In the genomic region with DNA sequence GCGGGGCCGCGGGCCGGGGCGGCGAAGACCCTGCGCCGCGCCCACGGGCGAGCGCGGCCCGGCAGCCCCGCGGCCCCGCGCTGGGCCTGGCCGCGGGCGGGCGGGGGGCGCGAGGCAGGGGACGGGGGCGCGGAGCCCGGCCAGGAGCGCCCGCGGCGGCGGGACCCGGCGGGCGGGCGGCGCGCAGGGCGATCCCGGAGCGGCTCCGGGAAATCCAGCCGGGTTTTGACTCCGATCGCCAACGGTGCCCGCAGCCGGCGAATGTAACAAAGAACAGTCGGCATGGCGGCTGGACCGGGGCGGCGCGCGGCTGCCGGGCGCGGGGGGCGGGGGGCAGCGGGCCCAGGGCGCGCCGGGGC, we compare ENCODE assay signal across 8 cellular contexts. TPM values are rescaled to one million over a fixed set of nuclear protein-coding genes. Genes with fewer than 3 reads are reported as not detected.
DNase-seq lines count a peak whose midpoint lies in the region; ATAC-seq and TF ChIP-seq lines count a peak whose summit lies in the region.

No MANE protein-coding gene starts in this region.

- TF ChIP-seq EP300 in neural cell (conservative IDR thresholded peaks at IDR 0.05; ENCODE audit: poor library complexity, severe bottlenecking) = no peak

- H3K27ac ChIP-seq in neural cell (ENCODE audit: low read length) = no peak overlapping the region

- no peaks in the 10 kb centered on the region for H3K9me3 Mint-ChIP-seq in activated T-helper 1 cell treated with anti-CD3 and anti-CD28 coated beads, Interleukin-12 subunit alpha, Interleukin-12 subunit beta, Interleukin-2, Interleukin-4 antibody, amounts not matched to agents 30 ng/mL and 10 ng/mL and 1 ng/mL, durations not matched to agents 14 hours and 24 hours and 36 hours
- H3K9me3 Mint-ChIP-seq in stimulated activated naive CD8-positive, alpha-beta T cell treated with anti-CD3 and anti-CD28 coated beads, Interleukin-15, amount 100 ng/mL, for 72 hours = no peaks in the 10 kb centered on the region

- no peaks in the 10 kb centered on the region for H3K9me3 ChIP-seq in neural cell (ENCODE audit: low read length)

- no peaks in the 10 kb centered on the region for H3K27me3 ChIP-seq in neural cell (ENCODE audit: insufficient read depth, low read depth, low read length)

- H3K27ac Mint-ChIP-seq in activated T-helper 1 cell treated with anti-CD3 and anti-CD28 coated beads, Interleukin-12 subunit alpha, Interleukin-12 subunit beta, Interleukin-2, Interleukin-4 antibody, amounts not matched to agents 30 ng/mL and 10 ng/mL and 1 ng/mL, durations not matched to agents 14 hours and 24 hours and 36 hours = no peak overlapping the region
- H3K27ac Mint-ChIP-seq in stimulated activated naive CD8-positive, alpha-beta T cell treated with anti-CD3 and anti-CD28 coated beads, Interleukin-15, amount 100 ng/mL, for 72 hours = peak overlapping the region; percentile 42 to 69

- no peak for TF ChIP-seq RAD21 in neural cell (conservative IDR thresholded peaks at IDR 0.05)

- peak overlapping the region; percentile 87 for H3K9ac ChIP-seq in neural cell (ENCODE audit: low read length)

- no peaks in the 10 kb centered on the region for H3K36me3 ChIP-seq in neural cell (ENCODE audit: insufficient read depth, low read length)

- no peak overlapping the region for H2AFZ ChIP-seq in neural cell (ENCODE audit: low read depth, low read length)

- no peaks in the 10 kb centered on the region for H3K27me3 Mint-ChIP-seq in activated T-helper 1 cell treated with anti-CD3 and anti-CD28 coated beads, Interleukin-12 subunit alpha, Interleukin-12 subunit beta, Interleukin-2, Interleukin-4 antibody, amounts not matched to agents 30 ng/mL and 10 ng/mL and 1 ng/mL, durations not matched to agents 14 hours and 24 hours and 36 hours (ENCODE audit: insufficient read depth)
- H3K27me3 Mint-ChIP-seq in stimulated activated naive CD8-positive, alpha-beta T cell treated with anti-CD3 and anti-CD28 coated beads, Interleukin-15, amount 100 ng/mL, for 72 hours = no peaks in the 10 kb centered on the region

- intact Hi-C loops in activated T-helper 1 cell treated with anti-CD3 and anti-CD28 coated beads, Interleukin-12 subunit alpha, Interleukin-12 subunit beta, Interleukin-2, Interleukin-4 antibody, amounts not matched to agents 30 ng/mL and 10 ng/mL and 1 ng/mL, durations not matched to agents 14 hours and 24 hours and 36 hours (cut with micrococcal nuclease) = loop anchor here (1.0 to 5.0 kb wide), 6 partner anchors 22 to 238 kb away; a partner anchor contains a TSS

- H3K4me3 ChIP-seq in fibroblast of pulmonary artery (replicated peaks; ENCODE audit: low read depth, low read length) (peak overlapping the region; percentile 81), neural cell (ENCODE audit: low read length) (peak overlapping the region; percentile 93)

- H3K4me2 ChIP-seq in neural cell (ENCODE audit: low read length) = no peak overlapping the region

- peaks cover 26% of the 10 kb centered on the region for H3K4me1 Mint-ChIP-seq in activated T-helper 1 cell treated with anti-CD3 and anti-CD28 coated beads, Interleukin-12 subunit alpha, Interleukin-12 subunit beta, Interleukin-2, Interleukin-4 antibody, amounts not matched to agents 30 ng/mL and 10 ng/mL and 1 ng/mL, durations not matched to agents 14 hours and 24 hours and 36 hours (ENCODE audit: low read depth)
- H3K4me1 Mint-ChIP-seq in stimulated activated naive CD8-positive, alpha-beta T cell treated with anti-CD3 and anti-CD28 coated beads, Interleukin-15, amount 100 ng/mL, for 72 hours = peaks cover 43% of the 10 kb centered on the region

- H3K79me2 ChIP-seq in neural cell (replicated peaks; ENCODE audit: insufficient read depth, low read length) = peaks cover 3% of the 10 kb centered on the region

- no peaks in the 10 kb centered on the region for H3K9me2 ChIP-seq in neural cell (ENCODE audit: insufficient read depth, low read length)

- no peaks in the 10 kb centered on the region for H3F3A ChIP-seq in neural cell (ENCODE audit: insufficient read depth, low read length, poor library complexity, severe bottlenecking)

- H3K36me3 Mint-ChIP-seq in activated T-helper 1 cell treated with anti-CD3 and anti-CD28 coated beads, Interleukin-12 subunit alpha, Interleukin-12 subunit beta, Interleukin-2, Interleukin-4 antibody, amounts not matched to agents 30 ng/mL and 10 ng/mL and 1 ng/mL, durations not matched to agents 14 hours and 24 hours and 36 hours (ENCODE audit: low read depth) = peaks cover 3% of the 10 kb centered on the region

- ATAC-seq in GM19455 (IDR thresholded peaks at IDR 0.05; ENCODE audit: unreplicated experiment) = peak; percentile 46
- peak; percentile 80 for ATAC-seq in stimulated activated naive CD8-positive, alpha-beta T cell treated with anti-CD3 and anti-CD28 coated beads, Interleukin-15, amount 100 ng/mL, for 72 hours

- no peaks in the 10 kb centered on the region for H4K20me1 ChIP-seq in neural cell (ENCODE audit: insufficient read depth)

- TF ChIP-seq CTCF in fibroblast of pulmonary artery (IDR thresholded peaks at IDR 0.05; ENCODE audit: low read length, missing control alignments) = no peak
- TF ChIP-seq CTCF in neural cell (IDR thresholded peaks at IDR 0.05; ENCODE audit: poor library complexity, severe bottlenecking) = no peak

- DNase-seq in COR-L47 (lab: John Stamatoyannopoulos, UW) = peak; percentile 72
- peak; percentile 45 for DNase-seq in HT-29 (ENCODE audit: low spot score)
- peak; percentile 79 for DNase-seq in OCI-M2 (lab: John Stamatoyannopoulos, UW; ENCODE audit: unreplicated experiment)
- peak; percentile 76 for DNase-seq in activated T-helper 1 cell treated with anti-CD3 and anti-CD28 coated beads, Interleukin-12 subunit alpha, Interleukin-12 subunit beta, Interleukin-2, Interleukin-4 antibody, amounts not matched to agents 30 ng/mL and 10 ng/mL and 1 ng/mL, durations not matched to agents 14 hours and 24 hours and 36 hours (ENCODE audit: low spot score)
- DNase-seq in fibroblast of pulmonary artery (ENCODE audit: low read depth) = peak; percentile 84
- peak; percentile 71 to 83 for DNase-seq in stimulated activated naive CD8-positive, alpha-beta T cell treated with anti-CD3 and anti-CD28 coated beads, Interleukin-15, amount 100 ng/mL, for 72 hours

- H3K4me3 Mint-ChIP-seq in activated T-helper 1 cell treated with anti-CD3 and anti-CD28 coated beads, Interleukin-12 subunit alpha, Interleukin-12 subunit beta, Interleukin-2, Interleukin-4 antibody, amounts not matched to agents 30 ng/mL and 10 ng/mL and 1 ng/mL, durations not matched to agents 14 hours and 24 hours and 36 hours = no peak overlapping the region
- peak overlapping the region in 1 of 2 donors; percentile 57 for H3K4me3 Mint-ChIP-seq in stimulated activated naive CD8-positive, alpha-beta T cell treated with anti-CD3 and anti-CD28 coated beads, Interleukin-15, amount 100 ng/mL, for 72 hours

TF ChIP-seq in neural cell, 6 proteins besides CTCF, POLR2A, EP300 and RAD21:
- no peak for TF ChIP-seq EZH2 (IDR thresholded peaks at IDR 0.05; ENCODE audit: borderline replicate concordance, insufficient read depth, low read length, poor library complexity, severe bottlenecking)
- TF ChIP-seq MXI1 (conservative IDR thresholded peaks at IDR 0.05; ENCODE audit: poor library complexity, severe bottlenecking) = no peak
- no peak for TF ChIP-seq SMC3 (conservative IDR thresholded peaks at IDR 0.05; ENCODE audit: poor library complexity)
- TF ChIP-seq TAF1 (IDR thresholded peaks at IDR 0.05; ENCODE audit: low read depth) = no peak
- TF ChIP-seq POLR2AphosphoS5 (IDR thresholded peaks at IDR 0.05) = no peak
- TF ChIP-seq, protein P1, sequence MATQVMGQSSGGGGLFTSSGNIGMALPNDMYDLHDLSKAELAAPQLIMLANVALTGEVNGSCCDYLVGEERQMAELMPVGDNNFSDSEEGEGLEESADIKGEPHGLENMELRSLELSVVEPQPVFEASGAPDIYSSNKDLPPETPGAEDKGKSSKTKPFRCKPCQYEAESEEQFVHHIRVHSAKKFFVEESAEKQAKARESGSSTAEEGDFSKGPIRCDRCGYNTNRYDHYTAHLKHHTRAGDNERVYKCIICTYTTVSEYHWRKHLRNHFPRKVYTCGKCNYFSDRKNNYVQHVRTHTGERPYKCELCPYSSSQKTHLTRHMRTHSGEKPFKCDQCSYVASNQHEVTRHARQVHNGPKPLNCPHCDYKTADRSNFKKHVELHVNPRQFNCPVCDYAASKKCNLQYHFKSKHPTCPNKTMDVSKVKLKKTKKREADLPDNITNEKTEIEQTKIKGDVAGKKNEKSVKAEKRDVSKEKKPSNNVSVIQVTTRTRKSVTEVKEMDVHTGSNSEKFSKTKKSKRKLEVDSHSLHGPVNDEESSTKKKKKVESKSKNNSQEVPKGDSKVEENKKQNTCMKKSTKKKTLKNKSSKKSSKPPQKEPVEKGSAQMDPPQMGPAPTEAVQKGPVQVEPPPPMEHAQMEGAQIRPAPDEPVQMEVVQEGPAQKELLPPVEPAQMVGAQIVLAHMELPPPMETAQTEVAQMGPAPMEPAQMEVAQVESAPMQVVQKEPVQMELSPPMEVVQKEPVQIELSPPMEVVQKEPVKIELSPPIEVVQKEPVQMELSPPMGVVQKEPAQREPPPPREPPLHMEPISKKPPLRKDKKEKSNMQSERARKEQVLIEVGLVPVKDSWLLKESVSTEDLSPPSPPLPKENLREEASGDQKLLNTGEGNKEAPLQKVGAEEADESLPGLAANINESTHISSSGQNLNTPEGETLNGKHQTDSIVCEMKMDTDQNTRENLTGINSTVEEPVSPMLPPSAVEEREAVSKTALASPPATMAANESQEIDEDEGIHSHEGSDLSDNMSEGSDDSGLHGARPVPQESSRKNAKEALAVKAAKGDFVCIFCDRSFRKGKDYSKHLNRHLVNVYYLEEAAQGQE (IDR thresholded peaks at IDR 0.05; ENCODE audit: borderline replicate concordance) = no peak

RNA-seq across cellular contexts. Expression of a gene that starts 0.3 kb away (rescaled TPM):
- 6.2 and 10.9 TPM in 2 replicates for total RNA-seq in HT-29 (2014; rRNA removed; shearing (Covaris generic))
- 18.1 and 18.4 TPM in 2 replicates for total RNA-seq in activated T-helper 1 cell treated with anti-CD3 and anti-CD28 coated beads, Interleukin-12 subunit alpha, Interleukin-12 subunit beta, Interleukin-2, Interleukin-4 antibody, amounts not matched to agents 30 ng/mL and 10 ng/mL and 1 ng/mL, durations not matched to agents 14 hours and 24 hours and 36 hours
- 4.1 and 5.6 TPM in 2 replicates for polyA plus RNA-seq in neural cell
- 9.4 and 11.2 TPM in 2 replicates for polyA minus RNA-seq in neural cell
